ENCODE assay signal across 28 cellular contexts in genomic region chr18:5661179-5661578, GRCh38.
"Had no signal": no experiment of that assay in that cellular context is flagged by ENCODE, and none has a peak within 500 bp of the region (broad histone marks: within the 10 kb centered on the region; RNA-seq: fewer than 3 reads in every experiment).

No MANE protein-coding gene starts in this region.

- DNase-seq: heart left ventricle; hypothalamus; immature natural killer cell; kidney; left colon; left ventricle myocardium inferior; naive thymus-derived CD8-positive, alpha-beta T cell; occipital lobe; stimulated activated CD4-positive, alpha-beta T cell treated with anti-CD3 and anti-CD28 coated beads, Interleukin-12 subunit alpha, Interleukin-12 subunit beta, amount 100 ng/mL, for 4 hours; stimulated activated CD4-positive, alpha-beta T cell treated with anti-CD3 and anti-CD28 coated beads, Interleukin-15, amount 100 ng/mL, for 24 hours; stimulated activated CD4-positive, alpha-beta T cell treated with anti-CD3 and anti-CD28 coated beads, Interleukin-2, amount 100 ng/mL, for 24 hours; stimulated activated CD4-positive, alpha-beta T cell treated with anti-CD3 and anti-CD28 coated beads, Interleukin-4, amount 100 ng/mL, for 1 hour; stimulated activated naive B cell treated with anti-CD40 and anti-IgM and Interleukin-4, amounts not matched to agents 10 μg/mL and 1 μg/mL and 100 μg/mL, for 72 hours; stimulated activated naive CD8-positive, alpha-beta T cell treated with anti-CD3 and anti-CD28 coated beads, Interleukin-15, Interleukin-2, amounts not matched to agents 100 U/mL and 50 U/mL, for 24 hours; stomach; testis; thyroid gland; transverse colon; upper lobe of right lung had no signal

- H3K9ac ChIP-seq: neural progenitor cell, parathyroid adenoma had no signal

- H3K4me1 Mint-ChIP-seq: immature natural killer cell; naive thymus-derived CD8-positive, alpha-beta T cell; nephron; neural progenitor cell; stimulated activated naive B cell treated with anti-CD40 and anti-IgM and Interleukin-4, amounts not matched to agents 10 μg/mL and 1 μg/mL and 100 μg/mL, for 72 hours had no signal

- H2AFZ ChIP-seq: neural progenitor cell, parathyroid adenoma had no signal

- H3K9me3 ChIP-seq: left ventricle myocardium inferior, neutrophil, right atrium auricular region, stomach, testis, thyroid gland, transverse colon, upper lobe of right lung had no signal

- H3K27ac ChIP-seq: heart left ventricle, left ventricle myocardium inferior, neural progenitor cell, neutrophil, parathyroid adenoma, right atrium auricular region, skin epidermis, stomach, testis, thyroid gland, transverse colon, upper lobe of right lung had no signal

- H3K27me3 ChIP-seq: neural progenitor cell, neutrophil, right atrium auricular region, testis, thyroid gland, transverse colon, upper lobe of right lung had no signal

- H3K4me1 ChIP-seq: heart left ventricle, left ventricle myocardium inferior, neural progenitor cell, parathyroid adenoma, right atrium auricular region, stomach, testis, thyroid gland, transverse colon, upper lobe of right lung had no signal

- H3K79me2 ChIP-seq: parathyroid adenoma had no signal

- H3K4me2 ChIP-seq: neural progenitor cell had no signal

- H3K9me3 Mint-ChIP-seq: nephron, neural progenitor cell had no signal

- H3K27me3 Mint-ChIP-seq: stimulated activated naive B cell treated with anti-CD40 and anti-IgM and Interleukin-4, amounts not matched to agents 10 μg/mL and 1 μg/mL and 100 μg/mL, for 72 hours had no signal

- H3K27ac Mint-ChIP-seq: immature natural killer cell; naive thymus-derived CD8-positive, alpha-beta T cell; nephron; neural progenitor cell; progenitor cell of endocrine pancreas; stimulated activated naive B cell treated with anti-CD40 and anti-IgM and Interleukin-4, amounts not matched to agents 10 μg/mL and 1 μg/mL and 100 μg/mL, for 72 hours had no signal

- H3K36me3 ChIP-seq: heart left ventricle, left ventricle myocardium inferior, neural progenitor cell, neutrophil, right atrium auricular region, stomach, thyroid gland, transverse colon, upper lobe of right lung had no signal

- FAIRE-seq: islet of Langerhans, kidney had no signal

- H3K4me3 ChIP-seq: heart left ventricle, left ventricle myocardium inferior, lung, neural progenitor cell, right atrium auricular region, skin epidermis, stomach, testis, thyroid gland, transverse colon, upper lobe of right lung had no signal

- H3K4me3 Mint-ChIP-seq: immature natural killer cell; naive thymus-derived CD8-positive, alpha-beta T cell; nephron; neural progenitor cell; stimulated activated naive B cell treated with anti-CD40 and anti-IgM and Interleukin-4, amounts not matched to agents 10 μg/mL and 1 μg/mL and 100 μg/mL, for 72 hours had no signal

- H3K36me3 Mint-ChIP-seq: immature natural killer cell; naive thymus-derived CD8-positive, alpha-beta T cell; neural progenitor cell; stimulated activated naive B cell treated with anti-CD40 and anti-IgM and Interleukin-4, amounts not matched to agents 10 μg/mL and 1 μg/mL and 100 μg/mL, for 72 hours had no signal
